26 cellular contexts compared by ENCODE assay signal in the genomic region with DNA sequence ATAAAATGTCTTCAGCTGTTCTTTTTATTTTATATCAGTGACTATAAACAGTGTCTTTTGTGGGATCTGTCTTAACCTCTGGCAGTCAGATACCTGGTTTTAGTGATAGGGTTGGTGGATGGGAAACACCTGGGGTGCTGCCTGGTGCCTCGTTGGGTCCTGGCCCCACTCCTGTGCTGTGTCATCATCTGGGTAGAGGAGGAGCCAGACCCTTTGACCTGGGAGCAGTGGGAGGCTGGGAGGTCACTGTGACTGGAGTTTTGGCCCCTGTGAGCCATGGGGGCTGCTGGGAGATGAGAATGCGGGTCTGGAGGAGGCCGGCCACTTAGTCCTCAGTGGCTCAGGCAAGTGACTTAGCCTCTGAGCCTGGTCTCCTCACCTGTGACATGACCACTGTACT. TPM values are rescaled to one million over a fixed set of nuclear protein-coding genes. Genes with fewer than 3 reads are reported as not detected.
"Had no signal": no experiment of that assay in that cellular context is flagged by ENCODE, and none has a peak within 500 bp of the region (broad histone marks: within the 10 kb centered on the region; RNA-seq: fewer than 3 reads in every experiment).

No MANE protein-coding gene starts in this region.

- H3K4me2 ChIP-seq: PC-9 had no signal

- DNase-seq: MM.1S, MV-4-11, NCI-H1092, NCI-H1105, NCI-H1417 treated with DMSO at 0.1 percent for 48 hours, NCI-H1436 treated with DMSO at 0.1 percent for 48 hours, NCI-H1694 treated with DMSO at 0.1 percent for 48 hours, NCI-H187 treated with DMSO at 0.1 percent for 48 hours, NCI-H2029, NCI-H2227 treated with DMSO at 0.1 percent for 48 hours, NCI-H446, NCI-H524 treated with DMSO at 0.1 percent for 48 hours, NCI-H774, PC-9, SHP77, SIG-M5 had no signal

- ATAC-seq: Right ventricle myocardium inferior, SK-N-SH treated with all-trans-retinoic acid at 6 μM for 48 hours had no signal

- H3K4me3 ChIP-seq: PC-9, SJCRH30, SK-N-MC had no signal

- H3K9me3 ChIP-seq: SJCRH30 had no signal

- H3K27ac ChIP-seq: PC-9, RWPE1, SJCRH30, SK-N-MC had no signal

- FAIRE-seq: RCC 7860 had no signal

- H3K36me3 ChIP-seq: SJCRH30 had no signal

- H2AFZ ChIP-seq: PC-9 had no signal

RNA-seq across cellular contexts. Expression of gene TDRD12, which starts 29.4 kb away (rescaled TPM):
- total RNA-seq: NCI-H460, OCI-LY7, Right ventricle myocardium inferior, RPMI7951, SK-MEL-5 had no signal
